In the genomic region with DNA sequence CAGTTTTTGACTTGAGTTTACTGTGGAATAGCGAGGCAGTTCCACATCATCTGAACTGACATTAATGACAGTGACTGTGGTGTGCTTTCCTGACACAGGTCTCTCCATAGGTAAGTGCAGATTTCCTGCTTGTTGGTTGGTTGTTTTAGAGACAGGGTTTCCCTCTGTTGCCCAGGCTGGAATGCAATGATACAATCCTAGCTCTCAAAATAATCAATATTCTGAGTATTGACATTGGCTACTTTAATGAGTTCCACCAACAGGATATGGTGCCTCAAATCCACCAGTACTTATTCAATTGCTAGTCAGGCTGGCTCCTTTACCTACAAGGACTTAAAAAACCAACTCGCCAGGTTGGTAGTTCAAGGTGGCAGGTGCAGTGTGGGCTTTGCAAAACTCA, we compare ENCODE assay signal across 3 cellular contexts.
TF ChIP-seq lines count a peak whose summit lies in the region.

No MANE protein-coding gene starts in this region.

TF ChIP-seq in GM23338, 12 proteins besides CTCF, POLR2A, EP300 and RAD21 (continues in another document):
- TF ChIP-seq POLR2AphosphoS5 (IDR thresholded peaks at IDR 0.05; ENCODE audit: low read depth): no peak
- TF ChIP-seq ZNF114 (CRISPR knock-in tag; IDR thresholded peaks at IDR 0.05): no peak
- TF ChIP-seq EZH2phosphoT487 (IDR thresholded peaks at IDR 0.05; ENCODE audit: unreplicated experiment): no peak
- no peak for TF ChIP-seq EZH2 (IDR thresholded peaks at IDR 0.05; ENCODE audit: low read depth, unreplicated experiment)
- no peak for TF ChIP-seq STAT1 (IDR thresholded peaks at IDR 0.05; ENCODE audit: unreplicated experiment)
- TF ChIP-seq, protein P1, sequence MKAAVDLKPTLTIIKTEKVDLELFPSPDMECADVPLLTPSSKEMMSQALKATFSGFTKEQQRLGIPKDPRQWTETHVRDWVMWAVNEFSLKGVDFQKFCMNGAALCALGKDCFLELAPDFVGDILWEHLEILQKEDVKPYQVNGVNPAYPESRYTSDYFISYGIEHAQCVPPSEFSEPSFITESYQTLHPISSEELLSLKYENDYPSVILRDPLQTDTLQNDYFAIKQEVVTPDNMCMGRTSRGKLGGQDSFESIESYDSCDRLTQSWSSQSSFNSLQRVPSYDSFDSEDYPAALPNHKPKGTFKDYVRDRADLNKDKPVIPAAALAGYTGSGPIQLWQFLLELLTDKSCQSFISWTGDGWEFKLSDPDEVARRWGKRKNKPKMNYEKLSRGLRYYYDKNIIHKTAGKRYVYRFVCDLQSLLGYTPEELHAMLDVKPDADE (IDR thresholded peaks at IDR 0.05): no peak
- no peak for TF ChIP-seq CREB1 (CRISPR knock-in tag; IDR thresholded peaks at IDR 0.05; ENCODE audit: low read depth)
- TF ChIP-seq ZNF331 (CRISPR knock-in tag; IDR thresholded peaks at IDR 0.05; ENCODE audit: low read depth): no peak

TF ChIP-seq in IMR-90, 13 proteins besides CTCF, POLR2A, EP300 and RAD21:
- TF ChIP-seq RFX5 (IDR thresholded peaks at IDR 0.05; ENCODE audit: low read depth, low read length): no peak
- no peak for TF ChIP-seq NFE2L2 (IDR thresholded peaks at IDR 0.05; ENCODE audit: low read depth, low read length)
- TF ChIP-seq, protein P2, sequence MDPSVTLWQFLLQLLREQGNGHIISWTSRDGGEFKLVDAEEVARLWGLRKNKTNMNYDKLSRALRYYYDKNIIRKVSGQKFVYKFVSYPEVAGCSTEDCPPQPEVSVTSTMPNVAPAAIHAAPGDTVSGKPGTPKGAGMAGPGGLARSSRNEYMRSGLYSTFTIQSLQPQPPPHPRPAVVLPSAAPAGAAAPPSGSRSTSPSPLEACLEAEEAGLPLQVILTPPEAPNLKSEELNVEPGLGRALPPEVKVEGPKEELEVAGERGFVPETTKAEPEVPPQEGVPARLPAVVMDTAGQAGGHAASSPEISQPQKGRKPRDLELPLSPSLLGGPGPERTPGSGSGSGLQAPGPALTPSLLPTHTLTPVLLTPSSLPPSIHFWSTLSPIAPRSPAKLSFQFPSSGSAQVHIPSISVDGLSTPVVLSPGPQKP (IDR thresholded peaks at IDR 0.05; ENCODE audit: borderline replicate concordance, low read depth, low read length): no peak
- TF ChIP-seq MAZ (IDR thresholded peaks at IDR 0.05; ENCODE audit: borderline replicate concordance, low read depth, low read length): no peak
- TF ChIP-seq MXI1 (IDR thresholded peaks at IDR 0.05; ENCODE audit: borderline replicate concordance, low read depth, low read length): no peak
- no peak for TF ChIP-seq MAFK (IDR thresholded peaks at IDR 0.05; ENCODE audit: low read depth, low read length)
TF ChIP-seq in IMR-90: peak in this region for 0.

TF ChIP-seq in WTC11, 78 proteins besides CTCF, POLR2A, EP300 and RAD21:
- TF ChIP-seq, protein P3, sequence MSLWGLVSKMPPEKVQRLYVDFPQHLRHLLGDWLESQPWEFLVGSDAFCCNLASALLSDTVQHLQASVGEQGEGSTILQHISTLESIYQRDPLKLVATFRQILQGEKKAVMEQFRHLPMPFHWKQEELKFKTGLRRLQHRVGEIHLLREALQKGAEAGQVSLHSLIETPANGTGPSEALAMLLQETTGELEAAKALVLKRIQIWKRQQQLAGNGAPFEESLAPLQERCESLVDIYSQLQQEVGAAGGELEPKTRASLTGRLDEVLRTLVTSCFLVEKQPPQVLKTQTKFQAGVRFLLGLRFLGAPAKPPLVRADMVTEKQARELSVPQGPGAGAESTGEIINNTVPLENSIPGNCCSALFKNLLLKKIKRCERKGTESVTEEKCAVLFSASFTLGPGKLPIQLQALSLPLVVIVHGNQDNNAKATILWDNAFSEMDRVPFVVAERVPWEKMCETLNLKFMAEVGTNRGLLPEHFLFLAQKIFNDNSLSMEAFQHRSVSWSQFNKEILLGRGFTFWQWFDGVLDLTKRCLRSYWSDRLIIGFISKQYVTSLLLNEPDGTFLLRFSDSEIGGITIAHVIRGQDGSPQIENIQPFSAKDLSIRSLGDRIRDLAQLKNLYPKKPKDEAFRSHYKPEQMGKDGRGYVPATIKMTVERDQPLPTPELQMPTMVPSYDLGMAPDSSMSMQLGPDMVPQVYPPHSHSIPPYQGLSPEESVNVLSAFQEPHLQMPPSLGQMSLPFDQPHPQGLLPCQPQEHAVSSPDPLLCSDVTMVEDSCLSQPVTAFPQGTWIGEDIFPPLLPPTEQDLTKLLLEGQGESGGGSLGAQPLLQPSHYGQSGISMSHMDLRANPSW (CRISPR knock-in tag; conservative IDR thresholded peaks at IDR 0.05; ENCODE audit: low read depth): no peak
- TF ChIP-seq GABPB1 (CRISPR knock-in tag; IDR thresholded peaks at IDR 0.05): no peak
- TF ChIP-seq, protein P4, sequence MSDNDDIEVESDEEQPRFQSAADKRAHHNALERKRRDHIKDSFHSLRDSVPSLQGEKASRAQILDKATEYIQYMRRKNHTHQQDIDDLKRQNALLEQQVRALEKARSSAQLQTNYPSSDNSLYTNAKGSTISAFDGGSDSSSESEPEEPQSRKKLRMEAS (CRISPR knock-in tag; IDR thresholded peaks at IDR 0.05): no peak
- TF ChIP-seq, protein P5, sequence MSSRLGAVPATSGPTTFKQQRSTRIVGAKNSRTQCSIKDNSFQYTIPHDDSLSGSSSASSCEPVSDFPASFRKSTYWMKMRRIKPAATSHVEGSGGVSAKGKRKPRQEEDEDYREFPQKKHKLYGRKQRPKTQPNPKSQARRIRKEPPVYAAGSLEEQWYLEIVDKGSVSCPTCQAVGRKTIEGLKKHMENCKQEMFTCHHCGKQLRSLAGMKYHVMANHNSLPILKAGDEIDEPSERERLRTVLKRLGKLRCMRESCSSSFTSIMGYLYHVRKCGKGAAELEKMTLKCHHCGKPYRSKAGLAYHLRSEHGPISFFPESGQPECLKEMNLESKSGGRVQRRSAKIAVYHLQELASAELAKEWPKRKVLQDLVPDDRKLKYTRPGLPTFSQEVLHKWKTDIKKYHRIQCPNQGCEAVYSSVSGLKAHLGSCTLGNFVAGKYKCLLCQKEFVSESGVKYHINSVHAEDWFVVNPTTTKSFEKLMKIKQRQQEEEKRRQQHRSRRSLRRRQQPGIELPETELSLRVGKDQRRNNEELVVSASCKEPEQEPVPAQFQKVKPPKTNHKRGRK (CRISPR knock-in tag; IDR thresholded peaks at IDR 0.05; ENCODE audit: borderline replicate concordance): no peak
- no peak for TF ChIP-seq SP1 (CRISPR knock-in tag; conservative IDR thresholded peaks at IDR 0.05)
- TF ChIP-seq, protein P6, sequence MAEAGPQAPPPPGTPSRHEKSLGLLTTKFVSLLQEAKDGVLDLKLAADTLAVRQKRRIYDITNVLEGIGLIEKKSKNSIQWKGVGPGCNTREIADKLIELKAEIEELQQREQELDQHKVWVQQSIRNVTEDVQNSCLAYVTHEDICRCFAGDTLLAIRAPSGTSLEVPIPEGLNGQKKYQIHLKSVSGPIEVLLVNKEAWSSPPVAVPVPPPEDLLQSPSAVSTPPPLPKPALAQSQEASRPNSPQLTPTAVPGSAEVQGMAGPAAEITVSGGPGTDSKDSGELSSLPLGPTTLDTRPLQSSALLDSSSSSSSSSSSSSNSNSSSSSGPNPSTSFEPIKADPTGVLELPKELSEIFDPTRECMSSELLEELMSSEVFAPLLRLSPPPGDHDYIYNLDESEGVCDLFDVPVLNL (CRISPR knock-in tag; IDR thresholded peaks at IDR 0.05; ENCODE audit: borderline replicate concordance, low read depth): no peak
- no peak for TF ChIP-seq ATF1 (CRISPR knock-in tag; IDR thresholded peaks at IDR 0.05)
- no peak for TF ChIP-seq KAT7 (CRISPR knock-in tag; IDR thresholded peaks at IDR 0.05; ENCODE audit: borderline replicate concordance)
- TF ChIP-seq FOXP1 (CRISPR knock-in tag; IDR thresholded peaks at IDR 0.05; ENCODE audit: borderline replicate concordance): no peak
- TF ChIP-seq, protein P7, sequence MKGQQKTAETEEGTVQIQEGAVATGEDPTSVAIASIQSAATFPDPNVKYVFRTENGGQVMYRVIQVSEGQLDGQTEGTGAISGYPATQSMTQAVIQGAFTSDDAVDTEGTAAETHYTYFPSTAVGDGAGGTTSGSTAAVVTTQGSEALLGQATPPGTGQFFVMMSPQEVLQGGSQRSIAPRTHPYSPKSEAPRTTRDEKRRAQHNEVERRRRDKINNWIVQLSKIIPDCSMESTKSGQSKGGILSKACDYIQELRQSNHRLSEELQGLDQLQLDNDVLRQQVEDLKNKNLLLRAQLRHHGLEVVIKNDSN (CRISPR knock-in tag; IDR thresholded peaks at IDR 0.05): no peak
